ENCODE assay signal across 14 cellular contexts in genomic region chr2:214737188-214737587, GRCh38.
A peak's percentile ranks its signal among the peaks of the same experiment; 100 is the strongest.
DNase-seq lines count a peak whose midpoint lies in the region; ATAC-seq, FAIRE-seq and TF ChIP-seq lines count a peak whose summit lies in the region.
"Had no signal": no experiment of that assay in that cellular context is flagged by ENCODE, and none has a peak within 500 bp of the region (broad histone marks: within the 10 kb centered on the region; RNA-seq: fewer than 3 reads in every experiment).

No MANE protein-coding gene starts in this region.

- DNase-seq in GM18507 (ENCODE audit: extremely low spot score, insufficient read length, low read depth) (no peak), lower leg skin (ENCODE audit: low spot score in 2 of 2) (no peak), SKM-1 treated with dmso at 0.1 percent for 144 hours (lab: John Stamatoyannopoulos, UW; ENCODE audit: unreplicated experiment) (no peak), foreskin keratinocyte (no peak), dermis blood vessel endothelial cell (no peak)
- DNase-seq: Calu3, GM23248, head of caudate nucleus, NCI-H526 treated with DMSO at 0.1 percent for 48 hours, stomach, SW 1271 had no signal

- H3K27ac ChIP-seq in KMS-11 (peak overlapping the region; percentile 76), foreskin keratinocyte (no peak overlapping the region)
- H3K27ac ChIP-seq: GM23248, stomach had no signal

- H3K9ac ChIP-seq in KMS-11, result peak overlapping the region; percentile 35
- H3K9ac ChIP-seq: GM23248 had no signal

- H3K27me3 ChIP-seq in KMS-11 (ENCODE audit: insufficient read depth, low read depth) (no peaks in the 10 kb centered on the region), foreskin keratinocyte (no peaks in the 10 kb centered on the region)
- H3K27me3 ChIP-seq: stomach had no signal

- peak; percentile 94 for ATAC-seq in GM19438 (IDR thresholded peaks at IDR 0.05; ENCODE audit: low read depth, unreplicated experiment)
- ATAC-seq in HG02885 (IDR thresholded peaks at IDR 0.05; ENCODE audit: poor library complexity, unreplicated experiment), result peak; percentile 98
- no peak for ATAC-seq in foreskin keratinocyte

- peak; percentile 96 for FAIRE-seq in GM18507 (lab: Jason Lieb, UNC)

- peak overlapping the region; percentile 84 for H3K4me2 ChIP-seq in KMS-11

- no peak for TF ChIP-seq POLR2A in lower leg skin (IDR thresholded peaks at IDR 0.05)

- H3K4me1 ChIP-seq in KMS-11 (ENCODE audit: low read depth, poor library complexity, severe bottlenecking) (peaks cover 68% of the 10 kb centered on the region), foreskin keratinocyte (no peaks in the 10 kb centered on the region)
- H3K4me1 ChIP-seq: stomach had no signal

- H3K4me3 ChIP-seq in KMS-11 (IDR thresholded peaks at IDR 0.05; ENCODE audit: insufficient read depth, low read depth, low read length), result no peak overlapping the region
- no peak overlapping the region for H3K4me3 ChIP-seq in lower leg skin (ENCODE audit: low read depth, poor library complexity, severe bottlenecking)
- H3K4me3 ChIP-seq: GM23248, stomach had no signal

- peaks cover 3% of the 10 kb centered on the region; the same call in 1 of the 2 replicates for H3K79me2 ChIP-seq in KMS-11 (ENCODE audit: insufficient read depth, low read depth)

- TF ChIP-seq CTCF in KMS-11 (conservative IDR thresholded peaks at IDR 0.05; ENCODE audit: low read depth, low read length) (no peak), lower leg skin (IDR thresholded peaks at IDR 0.05) (no peak), foreskin keratinocyte (conservative IDR thresholded peaks at IDR 0.05) (no peak)

- H4K20me1 ChIP-seq in KMS-11 (ENCODE audit: insufficient read depth), result no peaks in the 10 kb centered on the region

- intact Hi-C loops in lower leg skin (cut with DNase I; ENCODE audit: low total_unique reads), result no loop called here

- WGBS in lower leg skin, 2 donors, result 89 to 90% methylated on average over 3 of the region's 3 CpGs

- no peak overlapping the region for H2AFZ ChIP-seq in KMS-11 (ENCODE audit: low read depth)
- H2AFZ ChIP-seq: GM23248 had no signal

- peaks cover 6% of the 10 kb centered on the region; the same call in 1 of the 2 replicates for H3K36me3 ChIP-seq in KMS-11 (ENCODE audit: insufficient read depth)
- H3K36me3 ChIP-seq: stomach had no signal
